In the genomic region with DNA sequence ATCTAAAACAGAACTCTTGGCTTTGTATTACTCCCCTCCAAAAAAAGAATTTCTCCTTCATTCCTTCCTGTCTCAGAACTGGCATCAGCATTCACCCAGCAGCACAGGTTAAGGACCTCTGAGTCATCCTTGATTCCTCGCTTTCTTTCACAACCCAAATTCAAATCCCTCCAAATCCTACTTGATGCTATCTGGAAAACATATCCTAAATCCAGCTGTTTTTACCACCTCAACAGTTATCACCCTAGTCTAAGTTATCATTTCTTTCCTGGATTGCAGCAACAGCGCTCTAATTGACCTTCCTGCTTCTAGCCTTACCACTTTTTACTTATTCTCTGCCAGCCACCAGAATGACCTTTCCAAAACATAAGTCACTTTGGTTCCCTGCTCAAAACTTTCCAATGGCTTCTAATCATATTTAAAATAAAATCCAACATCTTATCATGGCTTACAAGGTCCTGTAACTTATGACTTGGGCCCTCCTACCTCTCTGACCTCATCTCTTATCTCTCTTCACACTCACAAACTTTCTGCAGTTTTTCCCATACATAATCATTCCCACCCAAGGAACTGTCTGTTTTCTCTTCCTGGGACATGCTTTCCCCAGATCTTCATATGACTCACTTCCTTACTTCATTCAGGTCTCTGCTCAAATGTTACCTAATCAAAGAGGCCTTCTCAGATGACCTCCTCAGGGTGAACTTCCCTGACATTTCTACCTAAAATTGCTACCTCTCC, we compare ENCODE assay signal across 15 cellular contexts.
A peak's percentile ranks its signal among the peaks of the same experiment; 100 is the strongest.
DNase-seq lines count a peak whose midpoint lies in the region; ATAC-seq and TF ChIP-seq lines count a peak whose summit lies in the region.
"Had no signal": no experiment of that assay in that cellular context is flagged by ENCODE, and none has a peak within 500 bp of the region (broad histone marks: within the 10 kb centered on the region; RNA-seq: fewer than 3 reads in every experiment).

No MANE protein-coding gene starts in this region.

- H3K9me3 Mint-ChIP-seq in CD8-positive, alpha-beta T cell: peaks cover 3% of the 10 kb centered on the region
- H3K9me3 Mint-ChIP-seq in endodermal cell: peaks cover 10% of the 10 kb centered on the region
- H3K9me3 Mint-ChIP-seq: activated T-cell treated with anti-CD3 and anti-CD28 coated beads, Interleukin-2, amount 50 U/mL, for 24 hours; CD4-positive, alpha-beta T cell had no signal

- H3K27me3 Mint-ChIP-seq in CD8-positive, alpha-beta T cell (ENCODE audit: low read depth): peaks cover 32% of the 10 kb centered on the region
- H3K27me3 Mint-ChIP-seq in endodermal cell (ENCODE audit: insufficient read depth): no peaks in the 10 kb centered on the region
- H3K27me3 Mint-ChIP-seq: type B pancreatic cell had no signal

- CTCF ChIA-PET in CD8-positive, alpha-beta T cell (lab: Charles Lee): no interaction called here

- H3K36me3 Mint-ChIP-seq in CD8-positive, alpha-beta T cell: no peaks in the 10 kb centered on the region
- H3K36me3 Mint-ChIP-seq in endodermal cell (ENCODE audit: low read depth): peaks cover 2% of the 10 kb centered on the region

- H3K27me3 ChIP-seq in gastroesophageal sphincter (no peaks in the 10 kb centered on the region), endodermal cell (ENCODE audit: control insufficient read depth, insufficient read depth, low read length, poor library complexity, severe bottlenecking) (no peaks in the 10 kb centered on the region)
- H3K27me3 ChIP-seq in CD8-positive, alpha-beta T cell (ENCODE audit: insufficient read depth, low read length): peaks cover 3% of the 10 kb centered on the region

- no peak overlapping the region for H3K9ac ChIP-seq in endodermal cell (ENCODE audit: extremely low read depth, low read length, poor library complexity, severe bottlenecking)
- H3K9ac ChIP-seq: KMS-11 had no signal

- ATAC-seq in gastroesophageal sphincter: peak; percentile 31
- no peak for ATAC-seq in CD8-positive, alpha-beta T cell
- ATAC-seq: sciatic nerve had no signal

- H3K36me3 ChIP-seq in gastroesophageal sphincter: no peaks in the 10 kb centered on the region
- no peaks in the 10 kb centered on the region for H3K36me3 ChIP-seq in CD8-positive, alpha-beta T cell (ENCODE audit: insufficient read depth, low read length)
- no peaks in the 10 kb centered on the region for H3K36me3 ChIP-seq in endodermal cell (ENCODE audit: control insufficient read depth, insufficient read depth, low read length)

- H3K27ac ChIP-seq in gastroesophageal sphincter (no peak overlapping the region), endodermal cell (ENCODE audit: low read depth, low read length) (no peak overlapping the region)
- no peak overlapping the region for H3K27ac ChIP-seq in CD8-positive, alpha-beta T cell (ENCODE audit: low read depth, low read length)
- H3K27ac ChIP-seq: KMS-11 had no signal

- H3K9me3 ChIP-seq in gastroesophageal sphincter: no peaks in the 10 kb centered on the region
- H3K9me3 ChIP-seq in CD8-positive, alpha-beta T cell (ENCODE audit: low read length): no peaks in the 10 kb centered on the region
- peaks cover 15% of the 10 kb centered on the region for H3K9me3 ChIP-seq in endodermal cell (ENCODE audit: control insufficient read depth, low read length)

- intact Hi-C loops in CD8-positive, alpha-beta T cell (cut with DNase I, micrococcal nuclease): no loop called here

- TF ChIP-seq EP300 in gastroesophageal sphincter (IDR thresholded peaks at IDR 0.05): no peak

- DNase-seq in AG08395 (ENCODE audit: low spot score) (peak; percentile 52), HPDE6-E6E7 (ENCODE audit: extremely low spot score) (peak; percentile 26), amniotic epithelial cell (ENCODE audit: low read depth) (peak; percentile 99), amniotic stem cell (lab: John Stamatoyannopoulos, UW) (no peak), endodermal cell (no peak)
- DNase-seq in CD8-positive, alpha-beta T cell: no peak
- DNase-seq in activated effector memory CD4-positive, alpha-beta T cell treated with Interleukin-2 at 50 U/mL for 16 hours: no peak
- DNase-seq: activated T-cell treated with anti-CD3 and anti-CD28 coated beads, Interleukin-2, amount 50 U/mL, for 24 hours; CD4-positive, alpha-beta T cell; head of caudate nucleus; NCI-H2171 had no signal

- TF ChIP-seq POLR2A in gastroesophageal sphincter (IDR thresholded peaks at IDR 0.05): no peak

- no peaks in the 10 kb centered on the region for H3K4me1 Mint-ChIP-seq in CD8-positive, alpha-beta T cell (ENCODE audit: low read depth)
- no peaks in the 10 kb centered on the region for H3K4me1 Mint-ChIP-seq in endodermal cell

- WGBS in gastroesophageal sphincter (ENCODE audit: low coverage in 1 of 2), 2 donors: 78 to 100% methylated on average over 1 to 2 of the region's 2 CpGs
- WGBS in endodermal cell (ENCODE audit: insufficient coverage in 1 of 2, insufficient read length in 1 of 2), 2 experiments: 95 to 96% methylated on average over 2 of the region's 2 CpGs

- H3K27ac Mint-ChIP-seq in CD8-positive, alpha-beta T cell: no peak overlapping the region
- H3K27ac Mint-ChIP-seq in endodermal cell: no peak overlapping the region
- H3K27ac Mint-ChIP-seq: activated T-cell treated with anti-CD3 and anti-CD28 coated beads, Interleukin-2, amount 50 U/mL, for 24 hours; CD4-positive, alpha-beta T cell; type B pancreatic cell had no signal

- POLR2A ChIA-PET in CD8-positive, alpha-beta T cell (lab: Charles Lee): no interaction called here

- H3K4me3 Mint-ChIP-seq in CD8-positive, alpha-beta T cell: no peak overlapping the region
- H3K4me3 Mint-ChIP-seq in endodermal cell: no peak overlapping the region
- H3K4me3 Mint-ChIP-seq: activated T-cell treated with anti-CD3 and anti-CD28 coated beads, Interleukin-2, amount 50 U/mL, for 24 hours; CD4-positive, alpha-beta T cell; type B pancreatic cell had no signal

- TF ChIP-seq CTCF in gastroesophageal sphincter (IDR thresholded peaks at IDR 0.05): no peak
- no peak for TF ChIP-seq CTCF in CD8-positive, alpha-beta T cell (IDR thresholded peaks at IDR 0.05)
- TF ChIP-seq CTCF in endodermal cell (conservative IDR thresholded peaks at IDR 0.05): no peak

- H3K4me3 ChIP-seq in gastroesophageal sphincter (no peak overlapping the region), endodermal cell (ENCODE audit: low read length) (no peak overlapping the region)
- H3K4me3 ChIP-seq in CD8-positive, alpha-beta T cell (ENCODE audit: low read depth, low read length): no peak overlapping the region

- peaks cover 0 to 7% (median 0%) of the 10 kb centered on the region in 3 donors for H3K4me1 ChIP-seq in gastroesophageal sphincter
- no peaks in the 10 kb centered on the region for H3K4me1 ChIP-seq in CD8-positive, alpha-beta T cell (ENCODE audit: insufficient read depth, low read length)
- no peaks in the 10 kb centered on the region for H3K4me1 ChIP-seq in endodermal cell (ENCODE audit: control insufficient read depth, insufficient read depth, low read length)

Comparison
In these comparisons a context has a peak if more than half of its experiments do, and no peak if none do; other contexts are left out.
1. DNase-seq: peak in AG08395 (single experiment), HPDE6-E6E7 (single experiment) and amniotic epithelial cell (single experiment); none in amniotic stem cell (single experiment), CD8-positive, alpha-beta T cell (0 of 7), endodermal cell (single experiment) and activated effector memory CD4-positive, alpha-beta T cell treated with Interleukin-2 at 50 U/mL for 16 hours (single experiment).